In genomic region chr18:59159986-59160385, GRCh38 we compare ENCODE assay signal across 21 cellular contexts. TPM values are rescaled to one million over a fixed set of nuclear protein-coding genes. Genes with fewer than 3 reads are reported as not detected.
DNase-seq lines count a peak whose midpoint lies in the region; FAIRE-seq and TF ChIP-seq lines count a peak whose summit lies in the region.
"Had no signal": no experiment of that assay in that cellular context is flagged by ENCODE, and none has a peak within 500 bp of the region (broad histone marks: within the 10 kb centered on the region; RNA-seq: fewer than 3 reads in every experiment).

No MANE protein-coding gene starts in this region.

- no peak overlapping the region for H3K27ac Mint-ChIP-seq in mesothelial cell of epicardium
- H3K27ac Mint-ChIP-seq: T-cell; T-helper 2 cell treated with Interferon-gamma antibody and Interleukin-4, amounts not matched to agents 5 μg/mL and 100 μg/mL, for 36 hours had no signal

- no peaks in the 10 kb centered on the region for H3K4me1 Mint-ChIP-seq in mesothelial cell of epicardium
- H3K4me1 Mint-ChIP-seq: CD8-positive, alpha-beta memory T cell; T-cell had no signal

- peaks cover 5% of the 10 kb centered on the region for H3K36me3 Mint-ChIP-seq in mesothelial cell of epicardium

- no peaks in the 10 kb centered on the region for H3K9me3 Mint-ChIP-seq in mesothelial cell of epicardium
- H3K9me3 Mint-ChIP-seq: CD8-positive, alpha-beta memory T cell; T-cell; T-helper 2 cell treated with Interferon-gamma antibody and Interleukin-4, amounts not matched to agents 5 μg/mL and 100 μg/mL, for 36 hours had no signal

- no peaks in the 10 kb centered on the region for H3K27me3 ChIP-seq in bronchial epithelial cell (ENCODE audit: control insufficient read depth, insufficient read depth, low read length)

- no peak overlapping the region for H3K4me3 ChIP-seq in bronchial epithelial cell (ENCODE audit: low read depth, low read length)

- peaks cover 1% of the 10 kb centered on the region for H3K36me3 ChIP-seq in bronchial epithelial cell (ENCODE audit: control insufficient read depth, insufficient read depth, low read length)

- H3K27me3 Mint-ChIP-seq in mesothelial cell of epicardium (ENCODE audit: low read depth): no peaks in the 10 kb centered on the region
- H3K27me3 Mint-ChIP-seq: CD8-positive, alpha-beta memory T cell; T-cell had no signal

- no peak overlapping the region for H3K4me3 Mint-ChIP-seq in mesothelial cell of epicardium
- H3K4me3 Mint-ChIP-seq: CD8-positive, alpha-beta memory T cell; T-cell; T-helper 2 cell treated with Interferon-gamma antibody and Interleukin-4, amounts not matched to agents 5 μg/mL and 100 μg/mL, for 36 hours had no signal

- TF ChIP-seq CTCF in D721Med (IDR thresholded peaks at IDR 0.05; ENCODE audit: insufficient read depth, missing control alignments) (no peak), bronchial epithelial cell (IDR thresholded peaks at IDR 0.05; ENCODE audit: insufficient read depth, low read length, severe bottlenecking) (no peak), mesothelial cell of epicardium (IDR thresholded peaks at IDR 0.05; ENCODE audit: unreplicated experiment) (no peak)

- DNase-seq in NCI-H2029 (lab: John Stamatoyannopoulos, UW): peak; percentile 23
- no peak for DNase-seq in NCI-H2029 treated with DMSO at 0.1 percent for 48 hours (lab: John Stamatoyannopoulos, UW)
- DNase-seq in D721Med (ENCODE audit: insufficient read length, low spot score): no peak
- DNase-seq in NCI-H345 treated with DMSO at 0.1 percent for 48 hours (lab: John Stamatoyannopoulos, UW; ENCODE audit: unreplicated experiment): peak; percentile 44
- no peak for DNase-seq in bronchial epithelial cell (ENCODE audit: low read depth)
- DNase-seq in NOMO-1 treated with dmso at 0.1 percent for 144 hours (lab: John Stamatoyannopoulos, UW; ENCODE audit: unreplicated experiment): no peak
- DNase-seq in mesothelial cell of epicardium (ENCODE audit: low spot score in 2 of 2, unreplicated experiment in 2 of 2): no peak
- DNase-seq: 8988T; AML-193; C1 segment of cervical spinal cord; CD8-positive, alpha-beta memory T cell; DND-41; H7; Karpas-422; NCI-H187; NK-92 treated with Interleukin-12 subunit alpha and Interleukin-12 subunit beta, amount 100 ng/mL, for 24 hours; T-cell had no signal

- FAIRE-seq in D721Med (lab: Jason Lieb, UNC): peak; percentile 99
- peak; percentile 86 for FAIRE-seq in bronchial epithelial cell (lab: Jason Lieb, UNC)
- FAIRE-seq: GM12891 had no signal

RNA-seq across cellular contexts. Expression of gene SEC11C, which starts 20.3 kb away (rescaled TPM):
- 48.7 and 61.8 TPM in 2 replicates for total RNA-seq in bronchial epithelial cell
- 15.2 to 21.0 TPM (median 15.8 TPM) in 3 replicates for total RNA-seq in mesothelial cell of epicardium

RNA-seq across cellular contexts. Expression of gene GRP, which starts 60.0 kb away (rescaled TPM):
- total RNA-seq in bronchial epithelial cell (not detected in 2 replicates), mesothelial cell of epicardium (not detected in 3 replicates)
- total RNA-seq: CD8-positive, alpha-beta memory T cell; M059J; NCI-H460; T-cell had no signal

Comparison
In these comparisons a context has a peak if more than half of its experiments do, and no peak if none do; other contexts are left out.
1. DNase-seq: peak in NCI-H2029 (single experiment) and NCI-H345 treated with DMSO at 0.1 percent for 48 hours (single experiment); none in NCI-H2029 treated with DMSO at 0.1 percent for 48 hours (single experiment), D721Med (single experiment), bronchial epithelial cell (single experiment), NOMO-1 treated with dmso at 0.1 percent for 144 hours (single experiment) and mesothelial cell of epicardium (0 of 2).